In the genomic region with DNA sequence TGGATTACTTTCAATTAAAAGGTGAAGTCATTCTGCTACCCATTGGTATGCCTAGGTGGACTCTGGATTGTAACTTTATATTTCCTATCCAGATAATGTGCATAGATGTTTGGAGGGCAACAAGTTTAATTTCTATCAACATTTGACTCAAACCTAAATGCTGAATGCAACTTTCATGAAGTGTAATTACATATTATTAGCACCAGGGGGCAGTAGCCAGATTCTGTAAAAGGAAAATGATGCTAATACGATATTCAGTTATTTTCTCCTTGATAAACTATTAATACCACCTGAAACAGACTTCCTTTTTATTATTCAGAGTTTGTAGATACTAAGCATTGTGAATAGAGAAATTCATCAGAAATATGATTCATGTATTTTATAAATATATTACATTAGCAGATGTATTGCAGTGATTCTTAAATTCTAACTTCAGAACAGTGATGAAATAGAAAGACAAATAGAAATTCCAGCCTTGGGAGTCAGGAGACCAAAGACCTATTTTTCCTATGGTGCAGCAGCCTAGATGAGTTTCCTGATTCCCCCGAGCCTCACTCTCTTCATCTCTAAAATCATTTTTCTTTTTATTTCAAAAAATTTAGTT, we compare ENCODE assay signal across 8 cellular contexts.
DNase-seq lines count a peak whose midpoint lies in the region; ATAC-seq, FAIRE-seq and TF ChIP-seq lines count a peak whose summit lies in the region.

No MANE protein-coding gene starts in this region.

- peaks cover 6% of the 10 kb centered on the region for H3K27me3 Mint-ChIP-seq in activated CD4-positive, alpha-beta T cell treated with anti-CD3 and anti-CD28 coated beads, Interleukin-2, amount 10 ng/mL, durations not matched to agents 7 days and 5 days

- no peaks in the 10 kb centered on the region for H3F3A ChIP-seq in neural cell (ENCODE audit: insufficient read depth, low read length, poor library complexity, severe bottlenecking)

- H3K9me3 ChIP-seq in neural cell (ENCODE audit: low read length): no peaks in the 10 kb centered on the region
- no peaks in the 10 kb centered on the region for H3K9me3 ChIP-seq in effector memory CD4-positive, alpha-beta T cell (ENCODE audit: control insufficient read depth, low read length)

- no peaks in the 10 kb centered on the region for H4K20me1 ChIP-seq in neural cell (ENCODE audit: insufficient read depth)

- no peak overlapping the region for H2AFZ ChIP-seq in neural cell (ENCODE audit: low read depth, low read length)

- H3K4me3 ChIP-seq in neural cell (ENCODE audit: low read length): no peak overlapping the region
- H3K4me3 ChIP-seq in effector memory CD4-positive, alpha-beta T cell (ENCODE audit: insufficient read depth, low read depth, low read length, poor library complexity, severe bottlenecking): no peak overlapping the region

- DNase-seq in NCI-H1417 (lab: John Stamatoyannopoulos, UW) (peak in 2 of 3 experiments; percentile 17 to 52), NCI-H1417 treated with DMSO at 0.1 percent for 48 hours (lab: John Stamatoyannopoulos, UW) (no peak), NCI-H2196 (lab: John Stamatoyannopoulos, UW; ENCODE audit: unreplicated experiment) (peak; percentile 52)
- no peak for DNase-seq in activated CD4-positive, alpha-beta T cell treated with anti-CD3 and anti-CD28 coated beads, Interleukin-2, amount 10 ng/mL, durations not matched to agents 7 days and 5 days
- no peak for DNase-seq in effector memory CD4-positive, alpha-beta T cell

- no peak overlapping the region for H3K27ac Mint-ChIP-seq in activated CD4-positive, alpha-beta T cell treated with anti-CD3 and anti-CD28 coated beads, Interleukin-2, amount 10 ng/mL, durations not matched to agents 7 days and 5 days

- H3K9me2 ChIP-seq in neural cell (ENCODE audit: insufficient read depth, low read length): no peaks in the 10 kb centered on the region

- POLR2A ChIA-PET in activated CD4-positive, alpha-beta T cell treated with anti-CD3 and anti-CD28 coated beads, Interleukin-2, amount 10 ng/mL, durations not matched to agents 7 days and 5 days (lab: Charles Lee): no interaction called here

- H3K36me3 ChIP-seq in neural cell (ENCODE audit: insufficient read depth, low read length): no peaks in the 10 kb centered on the region
- H3K36me3 ChIP-seq in effector memory CD4-positive, alpha-beta T cell (ENCODE audit: control insufficient read depth, insufficient read depth, low read length): no peaks in the 10 kb centered on the region

- no peak overlapping the region for H3K9ac ChIP-seq in neural cell (ENCODE audit: low read length)

- peak; percentile 62 for FAIRE-seq in colon (lab: Jason Lieb, UNC)

- no peaks in the 10 kb centered on the region for H3K9me3 Mint-ChIP-seq in activated CD4-positive, alpha-beta T cell treated with anti-CD3 and anti-CD28 coated beads, Interleukin-2, amount 10 ng/mL, durations not matched to agents 7 days and 5 days

- no peaks in the 10 kb centered on the region for H3K79me2 ChIP-seq in neural cell (replicated peaks; ENCODE audit: insufficient read depth, low read length)

- TF ChIP-seq CTCF in neural cell (IDR thresholded peaks at IDR 0.05; ENCODE audit: poor library complexity, severe bottlenecking): peak; percentile 58

- TF ChIP-seq EP300 in neural cell (conservative IDR thresholded peaks at IDR 0.05; ENCODE audit: poor library complexity, severe bottlenecking): no peak

- H3K4me2 ChIP-seq in neural cell (ENCODE audit: low read length): no peak overlapping the region

- no peak for TF ChIP-seq RAD21 in neural cell (conservative IDR thresholded peaks at IDR 0.05)

- no peak overlapping the region for H3K27ac ChIP-seq in neural cell (ENCODE audit: low read length)
- H3K27ac ChIP-seq in effector memory CD4-positive, alpha-beta T cell (ENCODE audit: insufficient read depth, low read length, poor library complexity, severe bottlenecking): no peak overlapping the region

- no peaks in the 10 kb centered on the region for H3K27me3 ChIP-seq in neural cell (ENCODE audit: insufficient read depth, low read depth, low read length)
- no peaks in the 10 kb centered on the region for H3K27me3 ChIP-seq in effector memory CD4-positive, alpha-beta T cell (replicated peaks; ENCODE audit: control insufficient read depth, insufficient read depth, low read length, poor library complexity, severe bottlenecking)

- no peaks in the 10 kb centered on the region for H3K4me1 Mint-ChIP-seq in activated CD4-positive, alpha-beta T cell treated with anti-CD3 and anti-CD28 coated beads, Interleukin-2, amount 10 ng/mL, durations not matched to agents 7 days and 5 days

- no peaks in the 10 kb centered on the region for H3K4me1 ChIP-seq in effector memory CD4-positive, alpha-beta T cell (ENCODE audit: control insufficient read depth, insufficient read depth, low read length, poor library complexity, severe bottlenecking)

- no peak overlapping the region for H3K4me3 Mint-ChIP-seq in activated CD4-positive, alpha-beta T cell treated with anti-CD3 and anti-CD28 coated beads, Interleukin-2, amount 10 ng/mL, durations not matched to agents 7 days and 5 days

- CTCF ChIA-PET in activated CD4-positive, alpha-beta T cell treated with anti-CD3 and anti-CD28 coated beads, Interleukin-2, amount 10 ng/mL, durations not matched to agents 7 days and 5 days (lab: Charles Lee): no interaction called here

- ATAC-seq in HG02763 (IDR thresholded peaks at IDR 0.05; ENCODE audit: unreplicated experiment): no peak

- H3K36me3 Mint-ChIP-seq in activated CD4-positive, alpha-beta T cell treated with anti-CD3 and anti-CD28 coated beads, Interleukin-2, amount 10 ng/mL, durations not matched to agents 7 days and 5 days (ENCODE audit: low read depth): no peaks in the 10 kb centered on the region

TF ChIP-seq in neural cell, 6 proteins besides CTCF, POLR2A, EP300 and RAD21:
- TF ChIP-seq EZH2 (IDR thresholded peaks at IDR 0.05; ENCODE audit: borderline replicate concordance, insufficient read depth, low read length, poor library complexity, severe bottlenecking): no peak
- TF ChIP-seq SMC3 (conservative IDR thresholded peaks at IDR 0.05; ENCODE audit: poor library complexity): peak; percentile 55
- TF ChIP-seq TAF1 (IDR thresholded peaks at IDR 0.05; ENCODE audit: low read depth): no peak

Comparison
In these comparisons a context has a peak if more than half of its experiments do, and no peak if none do; other contexts are left out.
1. DNase-seq: peak in NCI-H1417 (2 of 3) and NCI-H2196 (single experiment); none in NCI-H1417 treated with DMSO at 0.1 percent for 48 hours (single experiment), activated CD4-positive, alpha-beta T cell treated with anti-CD3 and anti-CD28 coated beads, Interleukin-2, amount 10 ng/mL, durations not matched to agents 7 days and 5 days (single experiment) and effector memory CD4-positive, alpha-beta T cell (0 of 3).